8 cellular contexts compared by ENCODE assay signal in the genomic region with DNA sequence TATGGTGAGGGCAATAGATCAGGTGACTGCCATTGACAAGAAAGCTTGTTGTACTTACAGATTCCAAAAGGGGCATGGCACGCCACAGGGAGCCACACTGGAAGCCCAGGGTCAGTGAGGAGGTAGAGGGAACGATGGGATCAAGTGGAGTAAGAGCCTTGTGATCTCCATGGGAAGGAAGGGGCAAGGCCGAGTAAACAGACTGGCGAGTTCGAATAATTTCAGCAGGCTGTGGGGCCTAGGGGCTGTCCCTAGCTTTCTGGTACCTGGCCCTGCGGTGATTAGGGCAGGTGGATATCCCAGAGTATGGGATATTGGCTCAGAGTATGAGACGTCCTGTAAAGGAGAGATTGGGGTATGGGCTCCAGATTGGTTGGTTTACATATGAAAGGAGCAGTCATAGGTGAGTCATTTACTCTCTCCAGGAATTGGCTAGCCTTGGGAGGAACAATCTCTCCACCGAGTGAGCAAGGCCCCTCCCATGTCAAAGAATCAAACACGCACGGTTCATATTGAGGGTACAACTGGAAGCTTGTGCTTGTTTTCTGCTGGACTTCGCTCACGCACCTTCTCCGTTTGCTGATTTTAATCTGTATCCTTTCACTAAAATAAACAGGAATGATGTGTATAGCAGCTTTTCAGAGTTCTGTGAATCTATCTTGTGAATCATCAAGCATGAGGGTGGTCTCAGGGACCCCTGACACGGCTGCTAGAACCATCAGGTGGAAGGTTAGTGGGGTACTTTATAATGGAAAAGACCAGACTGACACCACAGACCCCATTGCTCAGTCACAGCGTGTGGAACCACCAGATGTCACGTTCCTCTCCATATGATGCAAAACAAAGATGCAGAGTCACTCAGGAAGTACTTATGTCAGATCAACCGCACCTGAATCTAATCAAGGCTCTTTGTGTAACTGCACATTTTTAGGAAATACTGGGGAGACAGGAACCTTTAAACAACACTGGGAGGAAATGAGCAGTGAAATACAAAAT. TPM values are rescaled to one million over a fixed set of nuclear protein-coding genes. Genes with fewer than 3 reads are reported as not detected.
DNase-seq lines count a peak whose midpoint lies in the region; ATAC-seq and TF ChIP-seq lines count a peak whose summit lies in the region.

No MANE protein-coding gene starts in this region.

- H3K27me3 ChIP-seq in BLaER1 (no peaks in the 10 kb centered on the region), spleen (replicated peaks in 1 of 7) (no peaks in the 10 kb centered on the region)

- intact Hi-C loops in spleen (cut with DNase I; ENCODE audit: low total_unique reads): no loop called here

- no peak overlapping the region for H3K9ac ChIP-seq in BLaER1

- ATAC-seq in SK-N-SH treated with all-trans-retinoic acid at 6 μM for 48 hours (peak; percentile 66), GM18519 (IDR thresholded peaks at IDR 0.05; ENCODE audit: low FRiP score, unreplicated experiment) (no peak), HG03196 (IDR thresholded peaks at IDR 0.05; ENCODE audit: unreplicated experiment) (no peak), HG03135 (IDR thresholded peaks at IDR 0.05; ENCODE audit: unreplicated experiment) (no peak)

- H3K36me3 ChIP-seq in BLaER1 (peaks cover 35% of the 10 kb centered on the region), spleen (peaks cover 0 to 61% (median 15%) of the 10 kb centered on the region in 6 donors)

- TF ChIP-seq CTCF in spleen (IDR thresholded peaks at IDR 0.05 in 8 of 11, conservative IDR thresholded peaks at IDR 0.05 in 3 of 11): no peak

- no peak for TF ChIP-seq POLR2A in spleen (IDR thresholded peaks at IDR 0.05)

- H3K9me3 ChIP-seq in BLaER1 (0 out of 2 replicates have a peak, but pooled peaks cover 5% of the 10 kb centered on the region), spleen (peaks cover 0 to 7% (median 0%) of the 10 kb centered on the region in 8 donors)

- no peaks in the 10 kb centered on the region for H4K20me1 ChIP-seq in BLaER1

- H3K4me1 ChIP-seq in BLaER1 (peaks cover 10% of the 10 kb centered on the region; the same call in 1 of the 2 replicates), spleen (peaks cover 0 to 17% (median 3%) of the 10 kb centered on the region in 6 donors)

- no peak overlapping the region for H3K27ac ChIP-seq in BLaER1
- peak overlapping the region in 3 of 8 donors; percentile 3 to 64 (median 31) for H3K27ac ChIP-seq in spleen

- H3K4me3 ChIP-seq in BLaER1 (no peak overlapping the region), spleen (no peak overlapping the region)

- DNase-seq in HK-2 (ENCODE audit: unreplicated experiment) (peak; percentile 7), fibroblast of the conjunctiva (ENCODE audit: low read depth) (peak; percentile 32), spleen (no peak)

- WGBS in spleen, 5 donors: 61 to 68% (median 65%) methylated on average over 17 of the region's 17 CpGs

- H3K4me2 ChIP-seq in BLaER1: 0 out of 2 replicates have a peak overlapping the region, but pooled peaks have one; percentile 1

TF ChIP-seq in SK-N-SH treated with all-trans-retinoic acid at 6 μM for 48 hours, 23 proteins besides CTCF, POLR2A, EP300 and RAD21:
- TF ChIP-seq ZFP30 (CRISPR knock-in tag; IDR thresholded peaks at IDR 0.05): no peak
- peak; percentile 45; the same call in 1 of the 2 replicates for TF ChIP-seq ARNTL (CRISPR knock-in tag; IDR thresholded peaks at IDR 0.05; ENCODE audit: borderline replicate concordance, low read depth)
- TF ChIP-seq, protein P1, sequence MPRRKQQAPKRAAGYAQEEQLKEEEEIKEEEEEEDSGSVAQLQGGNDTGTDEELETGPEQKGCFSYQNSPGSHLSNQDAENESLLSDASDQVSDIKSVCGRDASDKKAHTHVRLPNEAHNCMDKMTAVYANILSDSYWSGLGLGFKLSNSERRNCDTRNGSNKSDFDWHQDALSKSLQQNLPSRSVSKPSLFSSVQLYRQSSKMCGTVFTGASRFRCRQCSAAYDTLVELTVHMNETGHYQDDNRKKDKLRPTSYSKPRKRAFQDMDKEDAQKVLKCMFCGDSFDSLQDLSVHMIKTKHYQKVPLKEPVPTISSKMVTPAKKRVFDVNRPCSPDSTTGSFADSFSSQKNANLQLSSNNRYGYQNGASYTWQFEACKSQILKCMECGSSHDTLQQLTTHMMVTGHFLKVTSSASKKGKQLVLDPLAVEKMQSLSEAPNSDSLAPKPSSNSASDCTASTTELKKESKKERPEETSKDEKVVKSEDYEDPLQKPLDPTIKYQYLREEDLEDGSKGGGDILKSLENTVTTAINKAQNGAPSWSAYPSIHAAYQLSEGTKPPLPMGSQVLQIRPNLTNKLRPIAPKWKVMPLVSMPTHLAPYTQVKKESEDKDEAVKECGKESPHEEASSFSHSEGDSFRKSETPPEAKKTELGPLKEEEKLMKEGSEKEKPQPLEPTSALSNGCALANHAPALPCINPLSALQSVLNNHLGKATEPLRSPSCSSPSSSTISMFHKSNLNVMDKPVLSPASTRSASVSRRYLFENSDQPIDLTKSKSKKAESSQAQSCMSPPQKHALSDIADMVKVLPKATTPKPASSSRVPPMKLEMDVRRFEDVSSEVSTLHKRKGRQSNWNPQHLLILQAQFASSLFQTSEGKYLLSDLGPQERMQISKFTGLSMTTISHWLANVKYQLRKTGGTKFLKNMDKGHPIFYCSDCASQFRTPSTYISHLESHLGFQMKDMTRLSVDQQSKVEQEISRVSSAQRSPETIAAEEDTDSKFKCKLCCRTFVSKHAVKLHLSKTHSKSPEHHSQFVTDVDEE (CRISPR knock-in tag; IDR thresholded peaks at IDR 0.05): peak; percentile 92
- 0 out of 2 replicates have a peak, but pooled peaks have one; percentile 24 for TF ChIP-seq RARB (CRISPR knock-in tag; IDR thresholded peaks at IDR 0.05)
- TF ChIP-seq ZFP3 (CRISPR knock-in tag; IDR thresholded peaks at IDR 0.05): 0 out of 2 replicates have a peak, but pooled peaks have one; percentile 30
- TF ChIP-seq PPARA (CRISPR knock-in tag; IDR thresholded peaks at IDR 0.05; ENCODE audit: borderline replicate concordance): no peak
- peak; percentile 85 for TF ChIP-seq SNAI2 (CRISPR knock-in tag; IDR thresholded peaks at IDR 0.05)
- TF ChIP-seq, protein P2, sequence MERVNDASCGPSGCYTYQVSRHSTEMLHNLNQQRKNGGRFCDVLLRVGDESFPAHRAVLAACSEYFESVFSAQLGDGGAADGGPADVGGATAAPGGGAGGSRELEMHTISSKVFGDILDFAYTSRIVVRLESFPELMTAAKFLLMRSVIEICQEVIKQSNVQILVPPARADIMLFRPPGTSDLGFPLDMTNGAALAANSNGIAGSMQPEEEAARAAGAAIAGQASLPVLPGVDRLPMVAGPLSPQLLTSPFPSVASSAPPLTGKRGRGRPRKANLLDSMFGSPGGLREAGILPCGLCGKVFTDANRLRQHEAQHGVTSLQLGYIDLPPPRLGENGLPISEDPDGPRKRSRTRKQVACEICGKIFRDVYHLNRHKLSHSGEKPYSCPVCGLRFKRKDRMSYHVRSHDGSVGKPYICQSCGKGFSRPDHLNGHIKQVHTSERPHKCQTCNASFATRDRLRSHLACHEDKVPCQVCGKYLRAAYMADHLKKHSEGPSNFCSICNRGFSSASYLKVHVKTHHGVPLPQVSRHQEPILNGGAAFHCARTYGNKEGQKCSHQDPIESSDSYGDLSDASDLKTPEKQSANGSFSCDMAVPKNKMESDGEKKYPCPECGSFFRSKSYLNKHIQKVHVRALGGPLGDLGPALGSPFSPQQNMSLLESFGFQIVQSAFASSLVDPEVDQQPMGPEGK (CRISPR knock-in tag; IDR thresholded peaks at IDR 0.05; ENCODE audit: borderline replicate concordance): no peak
- TF ChIP-seq, protein P3, sequence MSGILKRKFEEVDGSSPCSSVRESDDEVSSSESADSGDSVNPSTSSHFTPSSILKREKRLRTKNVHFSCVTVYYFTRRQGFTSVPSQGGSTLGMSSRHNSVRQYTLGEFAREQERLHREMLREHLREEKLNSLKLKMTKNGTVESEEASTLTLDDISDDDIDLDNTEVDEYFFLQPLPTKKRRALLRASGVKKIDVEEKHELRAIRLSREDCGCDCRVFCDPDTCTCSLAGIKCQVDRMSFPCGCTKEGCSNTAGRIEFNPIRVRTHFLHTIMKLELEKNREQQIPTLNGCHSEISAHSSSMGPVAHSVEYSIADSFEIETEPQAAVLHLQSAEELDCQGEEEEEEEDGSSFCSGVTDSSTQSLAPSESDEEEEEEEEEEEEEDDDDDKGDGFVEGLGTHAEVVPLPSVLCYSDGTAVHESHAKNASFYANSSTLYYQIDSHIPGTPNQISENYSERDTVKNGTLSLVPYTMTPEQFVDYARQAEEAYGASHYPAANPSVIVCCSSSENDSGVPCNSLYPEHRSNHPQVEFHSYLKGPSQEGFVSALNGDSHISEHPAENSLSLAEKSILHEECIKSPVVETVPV (CRISPR knock-in tag; IDR thresholded peaks at IDR 0.05): 0 out of 2 replicates have a peak, but pooled peaks have one; percentile 10
- no peak for TF ChIP-seq CSDC2 (CRISPR knock-in tag; IDR thresholded peaks at IDR 0.05)
- no peak for TF ChIP-seq BACH2 (CRISPR knock-in tag; IDR thresholded peaks at IDR 0.05; ENCODE audit: borderline replicate concordance)
- no peak for TF ChIP-seq GLIS3 (CRISPR knock-in tag; IDR thresholded peaks at IDR 0.05)
- TF ChIP-seq ZNF8 (CRISPR knock-in tag; IDR thresholded peaks at IDR 0.05): peak; percentile 28; the same call in 1 of the 2 replicates
- TF ChIP-seq TOX (CRISPR knock-in tag; IDR thresholded peaks at IDR 0.05; ENCODE audit: borderline replicate concordance): no peak
- TF ChIP-seq OSR1 (CRISPR knock-in tag; IDR thresholded peaks at IDR 0.05): no peak
- TF ChIP-seq ZNF565 (CRISPR knock-in tag; conservative IDR thresholded peaks at IDR 0.05; ENCODE audit: low read depth): no peak

RNA-seq across cellular contexts. Expression of a gene that starts 27.9 kb away (rescaled TPM):
- total RNA-seq in spleen: 100 to 1,000 TPM; 111 to 133 (median 119) TPM
- 100 to 1,000 TPM in 2 of 3 donors, 10 to 100 TPM in 1; 86.6 to 169 (median 130) TPM for polyA plus RNA-seq in spleen

RNA-seq across cellular contexts. Expression of a gene that starts 29.0 kb away (rescaled TPM):
- 100 to 1,000 TPM in 1 of 7 donors, 10 to 100 TPM in 6; 42.5 to 120 (median 65.5) TPM for total RNA-seq in spleen
- 10 to 100 TPM; 13.2 to 18.3 (median 14.5) TPM for polyA plus RNA-seq in spleen

RNA-seq across cellular contexts. Expression of a gene that starts 38.1 kb away (rescaled TPM):
- total RNA-seq in spleen: 1 to 10 TPM; 2.7 to 6.7 (median 3.5) TPM
- polyA plus RNA-seq in spleen: 1 to 10 TPM; 2.2 to 3.3 (median 2.3) TPM

RNA-seq across cellular contexts. Expression of a gene that starts 53.3 kb away (rescaled TPM):
- total RNA-seq in spleen: 10 to 100 TPM; 85.2 to 97.7 (median 89.6) TPM
- 10 to 100 TPM; 63.7 to 88.0 (median 83.2) TPM for polyA plus RNA-seq in spleen

RNA-seq across cellular contexts. Expression of a gene that starts 53.5 kb away (rescaled TPM):
- total RNA-seq in spleen: 10 to 100 TPM; 66.5 to 90.1 (median 75.4) TPM
- polyA plus RNA-seq in spleen: 10 to 100 TPM; 42.8 to 71.0 (median 64.4) TPM
